ENCODE assay signal across 23 cellular contexts in the genomic region with DNA sequence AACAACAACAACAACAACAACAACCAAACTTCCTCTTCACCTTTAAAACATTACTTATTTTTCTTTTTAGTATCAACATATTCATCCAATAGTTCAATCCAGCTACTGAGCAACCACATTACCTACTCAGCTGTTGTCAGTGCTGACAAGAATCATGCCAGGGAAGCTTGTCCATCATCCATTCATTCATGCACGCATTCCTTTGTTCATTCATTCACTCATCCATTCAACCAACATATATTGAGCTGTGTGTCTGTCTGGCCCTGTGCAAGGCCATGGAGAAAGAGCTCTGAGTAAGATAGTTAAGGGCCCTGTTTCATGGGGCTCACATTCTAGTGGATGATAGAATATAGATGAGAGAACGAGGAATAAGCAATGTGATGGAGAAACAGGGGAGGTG.
"Had no signal": no experiment of that assay in that cellular context is flagged by ENCODE, and none has a peak within 500 bp of the region (broad histone marks: within the 10 kb centered on the region; RNA-seq: fewer than 3 reads in every experiment).

No MANE protein-coding gene starts in this region.

- H3K4me1 ChIP-seq: foreskin keratinocyte, heart right ventricle, left lung had no signal

- DNase-seq: dermis blood vessel endothelial cell; dorsolateral prefrontal cortex; effector CD4-positive, alpha-beta T cell; effector memory CD4-positive, alpha-beta T cell; erythroblast; foreskin keratinocyte; glutamatergic neuron; heart right ventricle; hypothalamus; immature natural killer cell; islet precursor cell; kidney; kidney glomerular epithelial cell; left cardiac atrium; left lung; left ventricle myocardium superior; lower lobe of right lung; mammary epithelial cell; mesendoderm; midbrain; naive B cell had no signal

- H3K9me3 ChIP-seq: left lung, lower lobe of right lung had no signal

- H3K27me3 ChIP-seq: dorsolateral prefrontal cortex, left lung had no signal

- H3K4me3 ChIP-seq: coronary artery, dorsolateral prefrontal cortex, heart right ventricle, left lung, lower lobe of right lung had no signal

- H3K36me3 ChIP-seq: heart right ventricle, left lung, lower lobe of right lung had no signal

- ATAC-seq: esophagus mucosa, foreskin keratinocyte, heart right ventricle, left cardiac atrium, left lung, left ventricle myocardium superior, lower lobe of right lung had no signal

- H3K27ac ChIP-seq: coronary artery, dorsolateral prefrontal cortex, foreskin keratinocyte, heart right ventricle, left lung, lower lobe of right lung had no signal
